Comparison of ENCODE assay signal across 18 cellular contexts in the genomic region with DNA sequence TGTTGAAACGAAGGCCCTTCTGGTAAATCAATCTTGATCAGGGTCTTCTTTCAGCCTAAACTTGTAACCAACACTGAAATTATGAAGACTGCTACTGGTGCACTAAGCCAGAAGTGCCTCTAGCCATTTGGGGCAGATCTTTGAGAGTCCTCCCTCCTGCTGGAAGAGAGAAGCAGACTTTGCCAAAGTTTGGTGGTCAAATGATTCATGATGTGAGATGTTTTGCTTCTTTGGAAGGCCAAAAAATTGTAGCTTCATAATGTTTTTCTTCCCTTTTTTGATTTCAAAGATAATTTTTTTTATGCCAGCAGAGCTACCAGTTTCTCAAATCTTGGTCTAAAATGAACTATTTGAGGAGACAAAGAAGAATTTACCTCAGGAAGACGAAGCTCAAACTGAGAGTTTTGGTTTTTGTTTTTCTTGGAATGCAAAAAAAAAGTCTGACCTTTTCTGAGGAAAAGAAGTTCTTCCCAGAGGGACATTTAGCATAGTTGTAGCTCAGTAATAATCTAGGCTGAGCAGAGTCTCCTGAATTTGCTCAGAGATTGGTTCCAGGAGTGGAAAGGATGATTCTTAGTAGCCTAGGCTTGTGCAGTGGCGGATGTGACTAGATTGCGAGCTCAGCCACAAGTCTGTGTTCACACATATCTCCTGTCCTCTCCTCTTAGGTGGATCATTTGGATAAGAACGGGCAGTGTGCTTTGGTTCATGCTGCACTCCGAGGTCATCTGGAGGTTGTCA. TPM values are rescaled to one million over a fixed set of nuclear protein-coding genes. Genes with fewer than 3 reads are reported as not detected.
DNase-seq lines count a peak whose midpoint lies in the region; ATAC-seq, FAIRE-seq and TF ChIP-seq lines count a peak whose summit lies in the region.
"Had no signal": no experiment of that assay in that cellular context is flagged by ENCODE, and none has a peak within 500 bp of the region (broad histone marks: within the 10 kb centered on the region; RNA-seq: fewer than 3 reads in every experiment).

No MANE protein-coding gene starts in this region.

- no peaks in the 10 kb centered on the region for H3K79me2 ChIP-seq in K562 (ENCODE audit: control insufficient read depth, insufficient read depth, low read length)

- H3K27ac Mint-ChIP-seq in activated naive CD8-positive, alpha-beta T cell treated with anti-CD3 and anti-CD28 coated beads, Interleukin-2, amount 50 U/mL, for 24 hours = no peak overlapping the region
- H3K27ac Mint-ChIP-seq in activated naive CD8-positive, alpha-beta T cell treated with anti-CD3 and anti-CD28 coated beads for 36 hours = no peak overlapping the region

- TF ChIP-seq POLR2A in K562 (conservative IDR thresholded peaks at IDR 0.05) = no peak

- TF ChIP-seq RAD21 in K562 (CRISPR knock-in tag; conservative IDR thresholded peaks at IDR 0.05 in 1 of 2, IDR thresholded peaks at IDR 0.05 in 1 of 2) = no peak

- no TSS peak for BruUV-seq in K562 (replicated peaks; lab: Mats Ljungman, UMichigan)

- no peaks in the 10 kb centered on the region for H3K36me3 ChIP-seq in K562 (ENCODE audit: control insufficient read depth, insufficient read depth, low read length)
- H3K36me3 ChIP-seq in thoracic aorta = no peaks in the 10 kb centered on the region

- no peak overlapping the region for H2AFZ ChIP-seq in K562 (ENCODE audit: low read depth, low read length)

- no peak for TF ChIP-seq CTCF in K562 (IDR thresholded peaks at IDR 0.05 in 2 of 3, conservative IDR thresholded peaks at IDR 0.05 in 1 of 3; ENCODE audit: insufficient read depth in 2 of 3, low read depth in 1 of 3, low read length in 3 of 3)
- TF ChIP-seq CTCF in thoracic aorta (IDR thresholded peaks at IDR 0.05) = no peak

- POLR2A ChIA-PET in K562 (lab: Yijun Ruan, JAX) = interaction anchor here (1.0 to 1.3 kb wide), 2 partner anchors 10 to 15 kb away, joined by 3 to 4 read pairs; no protein-coding TSS in a partner anchor

- H3K4me3 ChIP-seq in K562 = no peak overlapping the region
- H3K4me3 ChIP-seq in thoracic aorta = no peak overlapping the region
- H3K4me3 ChIP-seq: body of pancreas, lower lobe of right lung had no signal

- no peak overlapping the region for H3K27ac ChIP-seq in K562 (ENCODE audit: extremely low read depth, low read depth, low read length)
- H3K27ac ChIP-seq in thoracic aorta = peak overlapping the region; percentile 21 to 60
- H3K27ac ChIP-seq: body of pancreas, lower lobe of right lung had no signal

- H3K27me3 ChIP-seq in K562 (ENCODE audit: control insufficient read depth in 2 of 2, insufficient read depth in 2 of 2, low read length in 2 of 2) (no peaks in the 10 kb centered on the region), thoracic aorta (replicated peaks; ENCODE audit: insufficient read depth) (no peaks in the 10 kb centered on the region)
- H3K27me3 ChIP-seq: body of pancreas had no signal

- no peak overlapping the region for H3K9ac ChIP-seq in K562 (ENCODE audit: insufficient read depth in 1 of 2, low read depth in 2 of 2, low read length in 2 of 2)

- intact Hi-C loops in K562 (cut with micrococcal nuclease) (no loop called here), left cardiac atrium (cut with DNase I) (no loop called here)

- no peak for TF ChIP-seq EP300 in K562 (IDR thresholded peaks at IDR 0.05; ENCODE audit: low read length)

- DNase-seq in activated naive CD8-positive, alpha-beta T cell treated with anti-CD3 and anti-CD28 coated beads, Interleukin-2, amount 50 U/mL, for 24 hours = no peak
- no peak for DNase-seq in activated naive CD8-positive, alpha-beta T cell treated with anti-CD3 and anti-CD28 coated beads for 36 hours
- DNase-seq in K562 (ENCODE audit: extremely low read depth in 1 of 4, low spot score in 3 of 4) (no peak), left cardiac atrium (no peak), thoracic aorta (ENCODE audit: low spot score) (no peak), NCI-H524 treated with DMSO at 0.1 percent for 48 hours (lab: John Stamatoyannopoulos, UW) (no peak), NCI-H1436 (lab: John Stamatoyannopoulos, UW) (no peak), DMS53 treated with DMSO at 0.1 percent for 48 hours (lab: John Stamatoyannopoulos, UW; ENCODE audit: unreplicated experiment) (no peak)
- DNase-seq: 8988T; activated CD4-positive, alpha-beta T cell treated with anti-CD3 and anti-CD28 coated beads for 1 hour; activated T-cell treated with anti-CD3 and anti-CD28 coated beads, Interleukin-2, amount 50 U/mL, for 1 hour; body of pancreas; COR-L47; hippocampal formation; lower lobe of right lung; NCI-H1436 treated with DMSO at 0.1 percent for 48 hours; NCI-H510A treated with DMSO at 0.1 percent for 48 hours had no signal

- no peak overlapping the region for H3K4me3 Mint-ChIP-seq in activated naive CD8-positive, alpha-beta T cell treated with anti-CD3 and anti-CD28 coated beads, Interleukin-2, amount 50 U/mL, for 24 hours
- no peak overlapping the region for H3K4me3 Mint-ChIP-seq in activated naive CD8-positive, alpha-beta T cell treated with anti-CD3 and anti-CD28 coated beads for 36 hours

- WGBS in K562 (ENCODE audit: insufficient coverage, low coverage, missing lambda C conversion rate) = 8% methylated on average over 6 of the region's 6 CpGs

- H3K4me1 ChIP-seq in K562 (replicated peaks in 1 of 2; ENCODE audit: control insufficient read depth in 2 of 2, insufficient read depth in 2 of 2, low read length in 2 of 2) (no peaks in the 10 kb centered on the region; a peak in 1 of 5 replicates), thoracic aorta (ENCODE audit: control insufficient read depth in 1 of 2, low read depth in 2 of 2) (peaks cover 21 to 43% of the 10 kb centered on the region in 2 donors)
- H3K4me1 ChIP-seq: body of pancreas had no signal

- H3K4me2 ChIP-seq in K562 (ENCODE audit: insufficient read depth, low read length) = no peak overlapping the region

- in situ Hi-C loops in K562 (cut with MboI) = no loop called here

- ATAC-seq in activated naive CD8-positive, alpha-beta T cell treated with anti-CD3 and anti-CD28 coated beads, Interleukin-2, amount 50 U/mL, for 24 hours = peak; percentile 28
- ATAC-seq in K562 = no peak
- ATAC-seq in left cardiac atrium = peak; percentile 64 to 69
- peak; percentile 60 for ATAC-seq in thoracic aorta (ENCODE audit: insufficient number of reproducible peaks, low FRiP score, low read depth)
- ATAC-seq: body of pancreas, HepG2, lower lobe of right lung had no signal

- no peaks in the 10 kb centered on the region for H3K9me3 Mint-ChIP-seq in activated naive CD8-positive, alpha-beta T cell treated with anti-CD3 and anti-CD28 coated beads, Interleukin-2, amount 50 U/mL, for 24 hours
- H3K9me3 Mint-ChIP-seq in activated naive CD8-positive, alpha-beta T cell treated with anti-CD3 and anti-CD28 coated beads for 36 hours = no peaks in the 10 kb centered on the region

- H3K27me3 Mint-ChIP-seq in activated naive CD8-positive, alpha-beta T cell treated with anti-CD3 and anti-CD28 coated beads, Interleukin-2, amount 50 U/mL, for 24 hours = no peaks in the 10 kb centered on the region
- H3K27me3 Mint-ChIP-seq in activated naive CD8-positive, alpha-beta T cell treated with anti-CD3 and anti-CD28 coated beads for 36 hours = no peaks in the 10 kb centered on the region

- H3K4me1 Mint-ChIP-seq in activated naive CD8-positive, alpha-beta T cell treated with anti-CD3 and anti-CD28 coated beads, Interleukin-2, amount 50 U/mL, for 24 hours = peaks cover 5% of the 10 kb centered on the region
- no peaks in the 10 kb centered on the region for H3K4me1 Mint-ChIP-seq in activated naive CD8-positive, alpha-beta T cell treated with anti-CD3 and anti-CD28 coated beads for 36 hours

- H3K9me3 ChIP-seq in K562 (replicated peaks; ENCODE audit: control insufficient read depth, insufficient read depth, low read depth, low read length) (no peaks in the 10 kb centered on the region), thoracic aorta (no peaks in the 10 kb centered on the region)
- H3K9me3 ChIP-seq: body of pancreas, lower lobe of right lung had no signal

- peak; percentile 32 for FAIRE-seq in K562 (lab: Jason Lieb, UNC)
- FAIRE-seq: HepG2 had no signal

- no peaks in the 10 kb centered on the region for H3K9me1 ChIP-seq in K562 (ENCODE audit: control insufficient read depth, insufficient read depth, low read length)

- no peaks in the 10 kb centered on the region for H4K20me1 ChIP-seq in K562 (replicated peaks; ENCODE audit: control insufficient read depth, insufficient read depth, low read length)

- no peaks in the 10 kb centered on the region for H3K36me3 Mint-ChIP-seq in activated naive CD8-positive, alpha-beta T cell treated with anti-CD3 and anti-CD28 coated beads, Interleukin-2, amount 50 U/mL, for 24 hours (ENCODE audit: low read depth)
- peaks cover 1% of the 10 kb centered on the region for H3K36me3 Mint-ChIP-seq in activated naive CD8-positive, alpha-beta T cell treated with anti-CD3 and anti-CD28 coated beads for 36 hours

- CTCF ChIA-PET in K562 (lab: Yijun Ruan, JAX; ENCODE audit: low intra/inter-chr PET ratio) = no interaction called here

RNA-seq across cellular contexts. Expression of gene CYB561, which starts 50.9 kb away (rescaled TPM):
- 1 to 10 TPM; 1.1 to 2.2 TPM for total RNA-seq in activated naive CD8-positive, alpha-beta T cell treated with anti-CD3 and anti-CD28 coated beads for 36 hours
- total RNA-seq in K562 (2011; cell fraction: chromatin; rRNA removed; ENCODE audit: low replicate concordance) = 16.5 and 48.0 TPM in 2 replicates
- total RNA-seq in K562 (2011; cell fraction: nucleolus; rRNA removed) = 47.9 and 50.5 TPM in 2 replicates
- total RNA-seq in K562 (2011; cell fraction: nucleoplasm; rRNA removed) = 29.9 and 34.5 TPM in 2 replicates
- total RNA-seq in K562 (2014; rRNA removed) (21.0 and 25.8 TPM in 2 replicates), K562 (2014; rRNA removed; fragmentation: Illumina TruSeq; extraction: Trizol) (11.9 and 12.8 TPM in 2 replicates), K562 (2015; rRNA removed; fragmentation: Illumina TruSeq; extraction: Trizol) (15.8 and 17.4 TPM in 2 replicates), K562 (2021) (26.3 and 30.8 TPM in 2 replicates), left cardiac atrium (10 to 100 TPM; 17.3 to 21.7 TPM), thoracic aorta (10 to 100 TPM; 19.0 to 23.7 TPM)
- polyA plus RNA-seq in K562 (2011; rRNA removed) (15.0 and 16.5 TPM in 2 replicates), K562 (2014; fragmentation: Illumina TruSeq; extraction: Trizol) (21.6 and 25.2 TPM in 2 replicates), K562 (2014; fragmentation: Nextera tagmentation; extraction: Ambion mirVana) (1 to 10 TPM; 4.0 to 4.9 TPM), K562 (2014; rRNA removed) (27.9 and 31.3 TPM in 2 replicates)
- polyA plus RNA-seq in K562 (2011; cell fraction: cytosol; rRNA removed) = 16.0 and 38.6 TPM in 2 replicates
- 19.6 and 33.1 TPM in 2 replicates for polyA plus RNA-seq in K562 (2011; cell fraction: nucleus; rRNA removed)
- 26.4 and 40.7 TPM in 2 replicates for polyA plus RNA-seq in K562 (2012)
- 7.6 and 10.9 TPM in 2 replicates for polyA minus RNA-seq in K562 (2011; rRNA and poly(A)+ RNA removed)
- polyA minus RNA-seq in K562 (2011; cell fraction: cytosol; rRNA and poly(A)+ RNA removed) = 16.5 and 26.0 TPM in 2 replicates
- 15.5 and 21.2 TPM in 2 replicates for polyA minus RNA-seq in K562 (2011; cell fraction: nucleus; rRNA and poly(A)+ RNA removed)
